9 cellular contexts compared by ENCODE assay signal in the genomic region with DNA sequence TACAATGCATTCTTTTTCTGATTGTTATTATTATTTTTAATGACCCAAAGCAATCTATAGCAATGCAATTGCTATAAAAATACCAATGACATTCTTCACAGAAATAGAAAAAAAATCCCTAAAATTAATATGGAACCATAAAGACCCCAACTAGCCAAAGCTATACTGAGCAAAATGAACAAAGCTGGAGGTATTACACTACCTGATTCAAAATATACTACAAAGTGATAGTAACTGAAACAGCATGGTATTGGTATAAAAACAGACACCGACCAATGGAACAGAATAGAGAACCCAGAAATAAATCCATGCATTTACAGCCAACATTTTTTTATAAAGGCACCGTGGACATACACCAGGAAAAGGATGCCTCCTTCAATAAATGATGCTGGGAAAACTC.
DNase-seq lines count a peak whose midpoint lies in the region; TF ChIP-seq lines count a peak whose summit lies in the region.
"Had no signal": no experiment of that assay in that cellular context is flagged by ENCODE, and none has a peak within 500 bp of the region (broad histone marks: within the 10 kb centered on the region; RNA-seq: fewer than 3 reads in every experiment).

No MANE protein-coding gene starts in this region.

- peak overlapping the region; percentile 91 to 95 for H3K27ac ChIP-seq in breast epithelium
- H3K27ac ChIP-seq in tibial artery, result peak overlapping the region; percentile 85 to 96

- no peaks in the 10 kb centered on the region for H3K27me3 Mint-ChIP-seq in activated CD4-positive, alpha-beta T cell treated with anti-CD3 and anti-CD28 coated beads, Interleukin-2, amount 10 ng/mL, durations not matched to agents 24 days and 14 days
- H3K27me3 Mint-ChIP-seq in mesothelial cell of epicardium (ENCODE audit: low read depth), result no peaks in the 10 kb centered on the region

- no peak overlapping the region for H3K4me3 Mint-ChIP-seq in activated CD4-positive, alpha-beta T cell treated with anti-CD3 and anti-CD28 coated beads, Interleukin-2, amount 10 ng/mL, durations not matched to agents 24 days and 14 days
- H3K4me3 Mint-ChIP-seq in mesothelial cell of epicardium, result no peak overlapping the region

- H3K27ac Mint-ChIP-seq in activated CD4-positive, alpha-beta T cell treated with anti-CD3 and anti-CD28 coated beads, Interleukin-2, amount 10 ng/mL, durations not matched to agents 24 days and 14 days, result peak overlapping the region; percentile 99
- H3K27ac Mint-ChIP-seq in mesothelial cell of epicardium, result peak overlapping the region; percentile 100

- TF ChIP-seq POLR2A in breast epithelium (IDR thresholded peaks at IDR 0.05), result no peak

- H3K9me3 Mint-ChIP-seq in activated CD4-positive, alpha-beta T cell treated with anti-CD3 and anti-CD28 coated beads, Interleukin-2, amount 10 ng/mL, durations not matched to agents 24 days and 14 days, result no peaks in the 10 kb centered on the region
- peaks cover 8% of the 10 kb centered on the region for H3K9me3 Mint-ChIP-seq in mesothelial cell of epicardium

- H3K4me1 ChIP-seq in breast epithelium (peaks cover 6 to 7% of the 10 kb centered on the region in 2 donors), tibial artery (peaks cover 0 to 38% (median 24%) of the 10 kb centered on the region in 4 donors)

- H3K36me3 ChIP-seq in breast epithelium (no peaks in the 10 kb centered on the region), tibial artery (no peaks in the 10 kb centered on the region)

- intact Hi-C loops in activated CD4-positive, alpha-beta T cell treated with anti-CD3 and anti-CD28 coated beads, Interleukin-2, amount 10 ng/mL, durations not matched to agents 24 days and 14 days (cut with micrococcal nuclease), result loop anchor here (5.0 kb wide), 1 partner anchor 1701 kb away; the partner anchor contains the start of gene TMEM30A
- intact Hi-C loops in breast epithelium (cut with DNase I; ENCODE audit: low total_unique reads) (no loop called here), tibial artery (cut with DNase I; ENCODE audit: low total_unique reads) (loop anchor here (2.0 kb wide), 1 partner anchor 60 kb away; the partner anchor contains the start of gene EEF1A1)

- peaks cover 5% of the 10 kb centered on the region for H3K36me3 Mint-ChIP-seq in activated CD4-positive, alpha-beta T cell treated with anti-CD3 and anti-CD28 coated beads, Interleukin-2, amount 10 ng/mL, durations not matched to agents 24 days and 14 days (ENCODE audit: low read depth)
- H3K36me3 Mint-ChIP-seq in mesothelial cell of epicardium, result peaks cover 6% of the 10 kb centered on the region

- H3K4me3 ChIP-seq in breast epithelium, result no peak overlapping the region
- no peak overlapping the region for H3K4me3 ChIP-seq in tibial artery

- DNase-seq in activated CD4-positive, alpha-beta T cell treated with anti-CD3 and anti-CD28 coated beads, Interleukin-2, amount 10 ng/mL, durations not matched to agents 24 days and 14 days, result no peak
- no peak for DNase-seq in activated CD4-positive, alpha-beta T cell treated with anti-CD3 and anti-CD28 coated beads for 48 hours
- DNase-seq in breast epithelium (ENCODE audit: low spot score in 2 of 2) (no peak), mesothelial cell of epicardium (ENCODE audit: low spot score in 2 of 2, unreplicated experiment in 2 of 2) (no peak), tibial artery (no peak), NCI-H1417 treated with DMSO at 0.1 percent for 48 hours (lab: John Stamatoyannopoulos, UW) (no peak), NCI-H146 (lab: John Stamatoyannopoulos, UW) (no peak), amniotic stem cell (lab: John Stamatoyannopoulos, UW) (no peak)
- DNase-seq: ACHN had no signal

- TF ChIP-seq CTCF in breast epithelium (IDR thresholded peaks at IDR 0.05), result no peak
- TF ChIP-seq CTCF in mesothelial cell of epicardium (IDR thresholded peaks at IDR 0.05; ENCODE audit: unreplicated experiment), result no peak
- TF ChIP-seq CTCF in tibial artery (IDR thresholded peaks at IDR 0.05), result no peak

- peaks cover 25% of the 10 kb centered on the region for H3K4me1 Mint-ChIP-seq in activated CD4-positive, alpha-beta T cell treated with anti-CD3 and anti-CD28 coated beads, Interleukin-2, amount 10 ng/mL, durations not matched to agents 24 days and 14 days
- H3K4me1 Mint-ChIP-seq in mesothelial cell of epicardium, result peaks cover 45% of the 10 kb centered on the region

- H3K9me3 ChIP-seq in breast epithelium (no peaks in the 10 kb centered on the region), tibial artery (no peaks in the 10 kb centered on the region)

- H3K27me3 ChIP-seq in breast epithelium (no peaks in the 10 kb centered on the region), tibial artery (no peaks in the 10 kb centered on the region)
